ENCODE assay signal across 17 cellular contexts in the genomic region with DNA sequence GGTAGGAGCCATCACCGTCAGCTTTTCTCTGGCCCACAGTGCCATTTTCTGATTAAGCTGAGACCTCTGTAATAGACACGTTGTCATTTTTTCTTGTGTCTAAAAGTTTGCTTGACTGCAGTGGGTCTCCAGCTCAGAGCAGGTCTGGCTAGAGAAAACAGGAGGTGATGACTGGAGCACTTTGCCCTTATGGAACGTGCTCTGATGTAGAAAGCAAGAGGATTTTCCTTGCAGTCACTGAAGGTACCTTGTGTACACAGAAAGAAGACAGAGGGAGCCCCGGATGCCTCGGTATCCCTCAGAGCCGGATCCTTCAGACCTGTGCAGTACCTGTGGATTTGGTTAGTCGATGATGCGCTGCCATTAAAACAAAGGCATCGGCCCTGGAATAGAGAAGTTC.
A peak's percentile ranks its signal among the peaks of the same experiment; 100 is the strongest.
DNase-seq lines count a peak whose midpoint lies in the region; ATAC-seq, FAIRE-seq and TF ChIP-seq lines count a peak whose summit lies in the region.
"Had no signal": no experiment of that assay in that cellular context is flagged by ENCODE, and none has a peak within 500 bp of the region (broad histone marks: within the 10 kb centered on the region; RNA-seq: fewer than 3 reads in every experiment).

No MANE protein-coding gene starts in this region.

- TF ChIP-seq EP300 in transverse colon (IDR thresholded peaks at IDR 0.05; ENCODE audit: low read depth) = no peak

- H3K4me1 ChIP-seq in heart left ventricle (peaks cover 3 to 95% (median 60%) of the 10 kb centered on the region in 12 donors), astrocyte (ENCODE audit: insufficient read depth, low read length) (peaks cover 47% of the 10 kb centered on the region), mucosa of descending colon (ENCODE audit: low read depth) (peaks cover 15% of the 10 kb centered on the region), transverse colon (peaks cover 17 to 55% (median 46%) of the 10 kb centered on the region in 4 donors), SJCRH30 (peaks cover 39% of the 10 kb centered on the region)

- POLR2A ChIA-PET in CD4-positive, alpha-beta T cell (lab: Charles Lee) = no interaction called here

- no peak overlapping the region for H3K4me3 ChIP-seq in heart left ventricle
- no peak overlapping the region for H3K4me3 ChIP-seq in astrocyte (ENCODE audit: insufficient read depth, low read depth, low read length)
- H3K4me3 ChIP-seq in mucosa of descending colon = no peak overlapping the region
- no peak overlapping the region for H3K4me3 ChIP-seq in transverse colon
- H3K4me3 ChIP-seq in SJCRH30 = no peak overlapping the region
- H3K4me3 ChIP-seq: GM23248 had no signal

- H3K9me3 ChIP-seq in heart left ventricle (no peaks in the 10 kb centered on the region), astrocyte (ENCODE audit: insufficient read depth, low read depth, low read length) (no peaks in the 10 kb centered on the region), mucosa of descending colon (no peaks in the 10 kb centered on the region), transverse colon (no peaks in the 10 kb centered on the region), SJCRH30 (replicated peaks) (no peaks in the 10 kb centered on the region)
- no peaks in the 10 kb centered on the region for H3K9me3 ChIP-seq in CD4-positive, alpha-beta T cell (ENCODE audit: control insufficient read depth, low read length)

- in situ Hi-C loops in transverse colon (cut with MboI; ENCODE audit: low pct_ligation_motif_present in 1 of 4, low pct_unique_long_range_greater_than_20kb in 1 of 4, low sequenced_read_pairs in 3 of 4) = no loop called here

- CTCF ChIA-PET in CD4-positive, alpha-beta T cell (lab: Charles Lee) = no interaction called here

- H2AFZ ChIP-seq in astrocyte (ENCODE audit: low read depth, low read length) = no peak overlapping the region
- H2AFZ ChIP-seq: GM23248 had no signal

- ATAC-seq in heart left ventricle (no peak), left ventricle myocardium superior (no peak), mucosa of descending colon (peak; percentile 29)
- ATAC-seq in CD4-positive, alpha-beta T cell (ENCODE audit: poor library complexity) = no peak
- ATAC-seq: CD8-positive, alpha-beta T cell; HCT116 had no signal

- H3K9me3 Mint-ChIP-seq in astrocyte (ENCODE audit: unreplicated experiment) = no peaks in the 10 kb centered on the region
- no peaks in the 10 kb centered on the region for H3K9me3 Mint-ChIP-seq in CD4-positive, alpha-beta T cell
- H3K9me3 Mint-ChIP-seq: CD8-positive, alpha-beta T cell had no signal

- H3K36me3 Mint-ChIP-seq in astrocyte (ENCODE audit: low read depth, unreplicated experiment) = peaks cover 16% of the 10 kb centered on the region
- H3K36me3 Mint-ChIP-seq in CD4-positive, alpha-beta T cell (ENCODE audit: low read depth) = peaks cover 14% of the 10 kb centered on the region

- no peak overlapping the region for H3K4me2 ChIP-seq in astrocyte (ENCODE audit: low read length)

- FAIRE-seq in astrocyte (lab: Jason Lieb, UNC) = no peak
- FAIRE-seq: GM12891 had no signal

- H4K20me1 ChIP-seq in astrocyte (ENCODE audit: insufficient read depth, low read length) = peaks cover 61% of the 10 kb centered on the region

- H3K4me1 Mint-ChIP-seq in astrocyte (ENCODE audit: low read depth, unreplicated experiment) = peaks cover 79% of the 10 kb centered on the region
- H3K4me1 Mint-ChIP-seq in CD4-positive, alpha-beta T cell (ENCODE audit: low read depth) = peaks cover 91% of the 10 kb centered on the region

- no peaks in the 10 kb centered on the region for H3K36me3 ChIP-seq in heart left ventricle
- no peaks in the 10 kb centered on the region for H3K36me3 ChIP-seq in astrocyte (ENCODE audit: insufficient read depth, low read length)
- H3K36me3 ChIP-seq in mucosa of descending colon (ENCODE audit: low read depth) = no peaks in the 10 kb centered on the region
- H3K36me3 ChIP-seq in transverse colon = no peaks in the 10 kb centered on the region
- H3K36me3 ChIP-seq in SJCRH30 = no peaks in the 10 kb centered on the region

- H3K27me3 ChIP-seq in heart left ventricle (no peaks in the 10 kb centered on the region), astrocyte (ENCODE audit: insufficient read depth, low read length) (no peaks in the 10 kb centered on the region), transverse colon (no peaks in the 10 kb centered on the region), SJCRH30 (no peaks in the 10 kb centered on the region)
- H3K27me3 ChIP-seq in CD4-positive, alpha-beta T cell (ENCODE audit: control insufficient read depth, insufficient read depth, low read length) = no peaks in the 10 kb centered on the region

- H3K27ac Mint-ChIP-seq in astrocyte (ENCODE audit: unreplicated experiment) = peak overlapping the region; percentile 88
- no peak overlapping the region for H3K27ac Mint-ChIP-seq in CD4-positive, alpha-beta T cell
- H3K27ac Mint-ChIP-seq: CD8-positive, alpha-beta T cell had no signal

- H3K9ac ChIP-seq in astrocyte (ENCODE audit: low read length) = no peak overlapping the region
- H3K9ac ChIP-seq: GM23248 had no signal

- intact Hi-C loops in heart left ventricle (cut with DNase I) = loop anchor here in 3 of 10 donors (5.0 to 10.0 kb wide), 2 partner anchors 47 to 50 kb away; no protein-coding TSS in a partner anchor
- intact Hi-C loops in left ventricle myocardium superior (cut with micrococcal nuclease) = loop anchor here (10.0 kb wide), 1 partner anchor 50 kb away; no protein-coding TSS in a partner anchor
- intact Hi-C loops in mucosa of descending colon (cut with DNase I, micrococcal nuclease) = no loop called here
- intact Hi-C loops in transverse colon (cut with DNase I; ENCODE audit: low total_unique reads) = no loop called here
- intact Hi-C loops in CD4-positive, alpha-beta T cell (cut with DNase I, micrococcal nuclease) = no loop called here

- WGBS in heart left ventricle, 4 donors = 74 to 83% (median 82%) methylated on average over 9 of the region's 9 CpGs
- 65 to 77% methylated on average over 5 to 9 of the region's 9 CpGs for WGBS in transverse colon (ENCODE audit: low coverage in 1 of 2), 2 donors

- H3K27ac ChIP-seq in heart left ventricle = peak overlapping the region in 7 of 12 donors; percentile 15 to 93 (median 37)
- no peak overlapping the region for H3K27ac ChIP-seq in astrocyte (ENCODE audit: low read depth, low read length)
- peak overlapping the region; percentile 66 to 81 (median 70) for H3K27ac ChIP-seq in transverse colon
- no peak overlapping the region for H3K27ac ChIP-seq in SJCRH30
- no peak overlapping the region for H3K27ac ChIP-seq in CD4-positive, alpha-beta T cell (ENCODE audit: low read depth, low read length)
- H3K27ac ChIP-seq: 22Rv1, GM23248 had no signal

- H3K27me3 Mint-ChIP-seq in astrocyte (ENCODE audit: low read depth, unreplicated experiment) = no peaks in the 10 kb centered on the region
- H3K27me3 Mint-ChIP-seq in CD4-positive, alpha-beta T cell = no peaks in the 10 kb centered on the region

- TF ChIP-seq POLR2A in heart left ventricle (IDR thresholded peaks at IDR 0.05) (no peak), transverse colon (IDR thresholded peaks at IDR 0.05) (no peak)

- DNase-seq in heart left ventricle (no peak), left ventricle myocardium superior (no peak), astrocyte (ENCODE audit: low read depth) (no peak), mucosa of descending colon (no peak), transverse colon (no peak), nucleus accumbens (lab: John Stamatoyannopoulos, UW) (no peak), SJCRH30 (no peak)
- DNase-seq in CD4-positive, alpha-beta T cell = no peak
- DNase-seq: CD8-positive, alpha-beta T cell; GF-D8; GM23248; NCI-H1930; NCI-H446; Right ventricle myocardium superior had no signal

- H3K4me3 Mint-ChIP-seq in astrocyte (ENCODE audit: unreplicated experiment) = no peak overlapping the region
- H3K4me3 Mint-ChIP-seq in CD4-positive, alpha-beta T cell = no peak overlapping the region
- H3K4me3 Mint-ChIP-seq: CD8-positive, alpha-beta T cell had no signal

- TF ChIP-seq CTCF in heart left ventricle (IDR thresholded peaks at IDR 0.05) (no peak), astrocyte (IDR thresholded peaks at IDR 0.05; ENCODE audit: insufficient read depth, low read depth, low read length) (no peak), mucosa of descending colon (IDR thresholded peaks at IDR 0.05) (no peak), transverse colon (IDR thresholded peaks at IDR 0.05) (no peak)
- no peak for TF ChIP-seq CTCF in CD4-positive, alpha-beta T cell (IDR thresholded peaks at IDR 0.05)

- peaks cover 85% of the 10 kb centered on the region for H3K79me2 ChIP-seq in astrocyte (ENCODE audit: insufficient read depth, low read length)

Comparison
In these comparisons a context has a peak if more than half of its experiments do, and no peak if none do; other contexts are left out.
1. H3K27ac ChIP-seq: peak in heart left ventricle (7 of 12) and transverse colon (4 of 4); none in astrocyte (single experiment), SJCRH30 (single experiment) and CD4-positive, alpha-beta T cell (single experiment).